Comparison of ENCODE assay signal across 8 cellular contexts in the genomic region with DNA sequence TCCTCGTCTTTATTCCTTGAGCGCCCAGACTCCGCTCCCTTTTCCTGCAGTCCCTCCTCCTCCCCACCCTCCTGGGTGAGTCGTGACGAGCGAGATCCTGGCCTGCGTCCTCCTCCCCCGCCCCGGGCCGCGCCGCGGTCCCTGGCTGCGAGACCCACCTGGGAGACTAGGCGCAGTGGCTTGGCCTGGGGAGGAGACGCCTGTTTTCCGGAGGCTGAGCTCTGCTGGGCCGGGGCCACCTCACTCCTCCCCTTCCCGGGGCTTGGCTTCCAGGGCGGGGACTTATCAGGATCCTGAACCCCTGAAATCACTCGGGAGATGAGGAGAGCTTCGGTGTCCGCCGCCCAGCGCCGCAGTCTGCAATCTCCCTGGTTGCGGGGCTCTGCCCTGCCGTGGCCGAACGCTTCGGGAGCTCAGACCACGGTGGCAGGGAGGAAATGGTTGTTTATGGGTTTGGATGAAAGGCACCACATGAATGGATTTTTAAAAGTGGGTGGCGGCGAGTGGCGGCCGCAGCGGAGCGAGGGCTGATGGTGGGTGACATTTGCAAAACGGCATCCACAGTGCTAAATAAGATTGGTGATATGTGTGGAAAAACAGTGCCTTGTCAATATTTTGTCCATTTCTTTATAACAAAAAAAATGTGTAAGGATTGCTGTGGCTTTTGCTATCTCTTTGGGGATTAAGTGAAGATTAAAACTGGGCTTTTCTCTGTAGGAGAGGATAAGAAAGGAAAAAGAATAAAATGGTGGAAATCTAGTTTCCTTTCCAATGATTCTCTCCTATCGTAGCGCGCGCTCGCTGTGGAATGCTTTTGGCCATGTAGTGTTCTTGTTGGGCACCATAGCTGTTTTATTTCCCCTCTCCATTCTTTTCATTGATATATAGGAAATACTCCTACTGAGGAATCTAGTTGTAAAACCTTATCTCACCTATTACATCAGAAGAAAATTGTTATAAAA. TPM values are rescaled to one million over a fixed set of nuclear protein-coding genes. Genes with fewer than 3 reads are reported as not detected.
DNase-seq lines count a peak whose midpoint lies in the region; ATAC-seq and TF ChIP-seq lines count a peak whose summit lies in the region.

No MANE protein-coding gene starts in this region.

- H3K4me1 ChIP-seq in mononuclear cell (ENCODE audit: insufficient read depth, low read length) (peaks cover 24% of the 10 kb centered on the region), stomach (peaks cover 11 to 37% (median 29%) of the 10 kb centered on the region in 4 donors)

- H3K9me3 ChIP-seq in mononuclear cell (ENCODE audit: low read depth, low read length) (no peaks in the 10 kb centered on the region), stomach (no peaks in the 10 kb centered on the region)

- DNase-seq in Daoy (ENCODE audit: low read depth) (peak; percentile 82), NCI-H226 (peak; percentile 68), activated T-cell treated with anti-CD3 and anti-CD28 coated beads for 4 hours (peak; percentile 14), epithelial cell of esophagus (ENCODE audit: low read depth) (peak; percentile 77), stomach (peak; percentile 52), SIG-M5 (lab: John Stamatoyannopoulos, UW) (no peak)

- no peaks in the 10 kb centered on the region for H3K36me3 ChIP-seq in stomach

- peak overlapping the region; percentile 64 for H3K4me3 ChIP-seq in epithelial cell of esophagus (ENCODE audit: low read length)
- peak overlapping the region; percentile 21 for H3K4me3 ChIP-seq in mononuclear cell (ENCODE audit: low read length)
- peak overlapping the region; percentile 85 to 93 (median 87) for H3K4me3 ChIP-seq in stomach

- TF ChIP-seq EP300 in stomach (IDR thresholded peaks at IDR 0.05): no peak

- no peak for TF ChIP-seq CTCF in epithelial cell of esophagus (IDR thresholded peaks at IDR 0.05; ENCODE audit: insufficient read depth, low read depth, low read length, missing control alignments)
- no peak for TF ChIP-seq CTCF in stomach (IDR thresholded peaks at IDR 0.05)

- 11 to 13% (median 11%) methylated on average over 36 to 44 of the region's 44 CpGs for WGBS in stomach, 5 donors

- H3K27me3 ChIP-seq in mononuclear cell (ENCODE audit: insufficient read depth, low read length) (peaks cover 41% of the 10 kb centered on the region), stomach (peaks cover 0 to 23% (median 15%) of the 10 kb centered on the region in 3 donors)

- no peak for ATAC-seq in HG02840 (IDR thresholded peaks at IDR 0.05; ENCODE audit: low FRiP score, unreplicated experiment)

- H3K27ac ChIP-seq in stomach: peak overlapping the region; percentile 47 to 94 (median 87)

- intact Hi-C loops in stomach (cut with DNase I; ENCODE audit: low total_unique reads): no loop called here

- no peak for TF ChIP-seq POLR2A in stomach (IDR thresholded peaks at IDR 0.05)

RNA-seq across cellular contexts. Expression of a gene that starts 1.2 kb away (rescaled TPM):
- total RNA-seq in Daoy (2014; rRNA removed; shearing (Covaris generic)): 26.3 and 41.9 TPM in 2 replicates
- 2.0 TPM for total RNA-seq in mononuclear cell
- 10 to 100 TPM; 14.9 to 77.7 (median 31.3) TPM for total RNA-seq in stomach
- polyA plus RNA-seq in stomach: 1 to 10 TPM; 5.2 to 8.7 (median 7.6) TPM

Comparison
In these comparisons a context has a peak if more than half of its experiments do, and no peak if none do; other contexts are left out.
1. H3K4me3 ChIP-seq: peak in every context shown above with its lines; median percentile 87 in stomach; 64 in epithelial cell of esophagus; 21 in mononuclear cell.